In genomic region chr1:241323510-241323909, GRCh38 we compare ENCODE assay signal across 10 cellular contexts. TPM values are rescaled to one million over a fixed set of nuclear protein-coding genes. Genes with fewer than 3 reads are reported as not detected.
DNase-seq lines count a peak whose midpoint lies in the region; ATAC-seq and TF ChIP-seq lines count a peak whose summit lies in the region.
"Had no signal": no experiment of that assay in that cellular context is flagged by ENCODE, and none has a peak within 500 bp of the region (broad histone marks: within the 10 kb centered on the region; RNA-seq: fewer than 3 reads in every experiment).

No MANE protein-coding gene starts in this region.

- H3K4me3 ChIP-seq in SK-N-SH (ENCODE audit: low read depth in 2 of 2, low read length in 1 of 2) = no peak overlapping the region
- no peak overlapping the region for H3K4me3 ChIP-seq in choroid plexus epithelial cell (ENCODE audit: low read depth, low read length)
- H3K4me3 ChIP-seq in neural progenitor cell = no peak overlapping the region

- H3K9me2 ChIP-seq in SK-N-SH = no peaks in the 10 kb centered on the region

- no peaks in the 10 kb centered on the region for H3K4me1 Mint-ChIP-seq in neural progenitor cell

- no peak overlapping the region for H3K9ac ChIP-seq in SK-N-SH
- no peak overlapping the region for H3K9ac ChIP-seq in neural progenitor cell

- H4K20me1 ChIP-seq in SK-N-SH (ENCODE audit: insufficient read depth) (no peaks in the 10 kb centered on the region), neural progenitor cell (ENCODE audit: low read depth) (peaks cover 14% of the 10 kb centered on the region)

- H3K36me3 Mint-ChIP-seq in neural progenitor cell = no peaks in the 10 kb centered on the region
- H3K36me3 Mint-ChIP-seq: activated naive CD4-positive, alpha-beta T cell treated with anti-CD3 and anti-CD28 coated beads, Interleukin-2, amount 50 U/mL, for 72 hours had no signal

- H3F3A ChIP-seq in SK-N-SH (replicated peaks; ENCODE audit: insufficient read depth) (no peaks in the 10 kb centered on the region), neural progenitor cell (ENCODE audit: low read depth) (no peaks in the 10 kb centered on the region)

- no peaks in the 10 kb centered on the region for H3K27me3 Mint-ChIP-seq in neural progenitor cell (ENCODE audit: insufficient read depth, low read depth)

- H3K79me2 ChIP-seq in SK-N-SH (ENCODE audit: insufficient read depth) (no peaks in the 10 kb centered on the region), neural progenitor cell (ENCODE audit: low read depth) (no peaks in the 10 kb centered on the region)

- 49% methylated on average over 5 of the region's 5 CpGs for WGBS in SK-N-SH (ENCODE audit: low lambda C conversion rate)

- H3K36me3 ChIP-seq in SK-N-SH (replicated peaks in 1 of 2; ENCODE audit: control insufficient read depth in 1 of 2, insufficient read depth in 2 of 2, low read length in 1 of 2) (no peaks in the 10 kb centered on the region), neural progenitor cell (no peaks in the 10 kb centered on the region)

- H3K9me3 ChIP-seq in SK-N-SH (no peaks in the 10 kb centered on the region), neural progenitor cell (ENCODE audit: low read depth) (no peaks in the 10 kb centered on the region)

- TF ChIP-seq CTCF in SK-N-SH (IDR thresholded peaks at IDR 0.05) (no peak), choroid plexus epithelial cell (conservative IDR thresholded peaks at IDR 0.05; ENCODE audit: low read depth, low read length) (no peak), neural progenitor cell (IDR thresholded peaks at IDR 0.05) (no peak)

- POLR2A ChIA-PET in SK-N-SH (lab: Yijun Ruan, JAX) = interaction anchor here (0.7 kb wide), 1 partner anchor 114 kb away, joined by 3 read pairs; no protein-coding TSS in a partner anchor

- no peak overlapping the region for H3K4me3 Mint-ChIP-seq in neural progenitor cell

- no peak overlapping the region for H2AFZ ChIP-seq in SK-N-SH (ENCODE audit: low read depth)
- H2AFZ ChIP-seq in neural progenitor cell (replicated peaks) = no peak overlapping the region

- H3K27ac Mint-ChIP-seq in neural progenitor cell = no peak overlapping the region
- H3K27ac Mint-ChIP-seq: activated naive CD4-positive, alpha-beta T cell treated with anti-CD3 and anti-CD28 coated beads, Interleukin-2, amount 50 U/mL, for 72 hours had no signal

- H3K9me3 Mint-ChIP-seq in neural progenitor cell = no peaks in the 10 kb centered on the region

- ATAC-seq in SK-N-SH treated with all-trans-retinoic acid at 6 μM for 48 hours = no peak
- ATAC-seq in HG03196 (IDR thresholded peaks at IDR 0.05; ENCODE audit: unreplicated experiment) = no peak
- ATAC-seq in GM21576 (IDR thresholded peaks at IDR 0.05; ENCODE audit: unreplicated experiment) = no peak
- ATAC-seq: activated naive CD4-positive, alpha-beta T cell treated with anti-CD3 and anti-CD28 coated beads, Interleukin-2, amount 50 U/mL, for 72 hours had no signal

- H3K4me1 ChIP-seq in SK-N-SH (ENCODE audit: control insufficient read depth in 1 of 2, insufficient read depth in 2 of 2, low read depth in 1 of 2, low read length in 1 of 2) (peaks cover 0 to 4% of the 10 kb centered on the region in 2 experiments; a peak in 2 of 4 replicates), neural progenitor cell (no peaks in the 10 kb centered on the region)

- no peak for TF ChIP-seq RAD21 in SK-N-SH (IDR thresholded peaks at IDR 0.05; ENCODE audit: low read length)

- DNase-seq in SK-N-SH = peak; percentile 21
- DNase-seq in MV-4-11 (lab: John Stamatoyannopoulos, UW) = peak; percentile 17
- peak; percentile 43 for DNase-seq in choroid plexus epithelial cell (ENCODE audit: low read depth)
- peak; percentile 80 for DNase-seq in neural progenitor cell (ENCODE audit: low spot score)
- no peak for DNase-seq in GM19238 (ENCODE audit: insufficient read length, low spot score)
- DNase-seq: NCI-H510A had no signal

- H3K4me2 ChIP-seq in SK-N-SH (no peak overlapping the region), neural progenitor cell (no peak overlapping the region)

- no peak for TF ChIP-seq EP300 in SK-N-SH (IDR thresholded peaks at IDR 0.05; ENCODE audit: borderline replicate concordance in 1 of 2, low read depth in 1 of 2, low read length in 1 of 2)

- H3K27me3 ChIP-seq in SK-N-SH (ENCODE audit: insufficient read depth) (no peaks in the 10 kb centered on the region), neural progenitor cell (no peaks in the 10 kb centered on the region)

- H3K27ac ChIP-seq in SK-N-SH (ENCODE audit: low read depth in 2 of 2, low read length in 1 of 2) = peak overlapping the region in 1 of 2 experiments; percentile 90; a peak in 2 of 4 replicates
- H3K27ac ChIP-seq in neural progenitor cell = no peak overlapping the region

- CTCF ChIA-PET in SK-N-SH (lab: Yijun Ruan, JAX) = no interaction called here

TF ChIP-seq in SK-N-SH, 30 proteins besides CTCF, POLR2A, EP300 and RAD21:
- TF ChIP-seq JUND (IDR thresholded peaks at IDR 0.05) = no peak
- peak; percentile 51; the same call in 1 of the 2 replicates for TF ChIP-seq RCOR1 (IDR thresholded peaks at IDR 0.05; ENCODE audit: low read length)
- TF ChIP-seq, protein P1, sequence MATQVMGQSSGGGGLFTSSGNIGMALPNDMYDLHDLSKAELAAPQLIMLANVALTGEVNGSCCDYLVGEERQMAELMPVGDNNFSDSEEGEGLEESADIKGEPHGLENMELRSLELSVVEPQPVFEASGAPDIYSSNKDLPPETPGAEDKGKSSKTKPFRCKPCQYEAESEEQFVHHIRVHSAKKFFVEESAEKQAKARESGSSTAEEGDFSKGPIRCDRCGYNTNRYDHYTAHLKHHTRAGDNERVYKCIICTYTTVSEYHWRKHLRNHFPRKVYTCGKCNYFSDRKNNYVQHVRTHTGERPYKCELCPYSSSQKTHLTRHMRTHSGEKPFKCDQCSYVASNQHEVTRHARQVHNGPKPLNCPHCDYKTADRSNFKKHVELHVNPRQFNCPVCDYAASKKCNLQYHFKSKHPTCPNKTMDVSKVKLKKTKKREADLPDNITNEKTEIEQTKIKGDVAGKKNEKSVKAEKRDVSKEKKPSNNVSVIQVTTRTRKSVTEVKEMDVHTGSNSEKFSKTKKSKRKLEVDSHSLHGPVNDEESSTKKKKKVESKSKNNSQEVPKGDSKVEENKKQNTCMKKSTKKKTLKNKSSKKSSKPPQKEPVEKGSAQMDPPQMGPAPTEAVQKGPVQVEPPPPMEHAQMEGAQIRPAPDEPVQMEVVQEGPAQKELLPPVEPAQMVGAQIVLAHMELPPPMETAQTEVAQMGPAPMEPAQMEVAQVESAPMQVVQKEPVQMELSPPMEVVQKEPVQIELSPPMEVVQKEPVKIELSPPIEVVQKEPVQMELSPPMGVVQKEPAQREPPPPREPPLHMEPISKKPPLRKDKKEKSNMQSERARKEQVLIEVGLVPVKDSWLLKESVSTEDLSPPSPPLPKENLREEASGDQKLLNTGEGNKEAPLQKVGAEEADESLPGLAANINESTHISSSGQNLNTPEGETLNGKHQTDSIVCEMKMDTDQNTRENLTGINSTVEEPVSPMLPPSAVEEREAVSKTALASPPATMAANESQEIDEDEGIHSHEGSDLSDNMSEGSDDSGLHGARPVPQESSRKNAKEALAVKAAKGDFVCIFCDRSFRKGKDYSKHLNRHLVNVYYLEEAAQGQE (IDR thresholded peaks at IDR 0.05; ENCODE audit: low read depth, low read length) = peak; percentile 91

TF ChIP-seq in SK-N-SH treated with all-trans-retinoic acid at 6 μM for 48 hours, 23 proteins besides CTCF, POLR2A, EP300 and RAD21:
- no peak for TF ChIP-seq TSHZ2 (CRISPR knock-in tag; IDR thresholded peaks at IDR 0.05)
- no peak for TF ChIP-seq ISL1 (CRISPR knock-in tag; IDR thresholded peaks at IDR 0.05)
- TF ChIP-seq CREB5 (CRISPR knock-in tag; IDR thresholded peaks at IDR 0.05; ENCODE audit: low read depth) = no peak

RNA-seq across cellular contexts. Expression of gene RGS7, which starts 33.5 kb away (rescaled TPM):
- polyA plus RNA-seq in SK-N-SH (2012; rRNA removed) = 0.36 and 0.60 TPM in 2 replicates
- polyA plus RNA-seq in SK-N-SH (2012; cell fraction: cytosol; rRNA removed) = 0.69 and 0.95 TPM in 2 replicates
- 0.16 and 0.21 TPM in 2 replicates for polyA plus RNA-seq in SK-N-SH (2012; cell fraction: nucleus; rRNA removed)
- 0.06 TPM in 1 of 2 replicates, not detected in the other for total RNA-seq in neural progenitor cell (ENCODE audit: low replicate concordance)
- total RNA-seq: activated naive CD4-positive, alpha-beta T cell treated with anti-CD3 and anti-CD28 coated beads, Interleukin-2, amount 50 U/mL, for 72 hours had no signal
